Comparison of ENCODE assay signal across 8 cellular contexts in the genomic region with DNA sequence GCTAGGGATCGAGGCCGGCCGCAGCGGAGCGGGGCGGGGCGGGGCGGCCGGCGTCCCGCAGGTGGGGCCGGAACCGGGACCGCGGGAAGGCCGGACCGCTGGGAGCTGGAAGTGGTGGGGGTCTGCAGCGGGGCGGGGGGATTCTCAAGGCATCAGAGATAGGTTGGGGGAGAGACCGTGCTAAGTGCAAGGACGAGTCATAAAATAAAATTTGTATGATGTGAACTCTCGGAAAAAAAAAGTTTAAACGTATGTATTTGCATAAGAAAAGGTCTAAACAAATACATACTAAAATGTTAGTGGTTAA. TPM values are rescaled to one million over a fixed set of nuclear protein-coding genes. Genes with fewer than 3 reads are reported as not detected.
DNase-seq lines count a peak whose midpoint lies in the region; ATAC-seq and TF ChIP-seq lines count a peak whose summit lies in the region.

Gene AVEN (minus strand): TSS at position 25 of the 307 bp plus-strand sequence. CDS start 158 bp downstream, outside the sequence.

- H3K4me3 ChIP-seq in GM23248 (peak within 1 kb of the TSS; percentile 99), retinal pigment epithelial cell (ENCODE audit: low read length) (peak within 1 kb of the TSS; percentile 90)

- WGBS in GM23248 (ENCODE audit: low coverage in 1 of 2, low lambda C conversion rate in 2 of 2, missing lambda C conversion rate in 2 of 2), 2 experiments = 0 to 2% methylated on average over 12 to 23 of the region's 23 CpGs

- H3K4me3 Mint-ChIP-seq in activated B cell treated with CpG ODN at 0.5 μM for 24 hours = peak within 1 kb of the TSS; percentile 92

- peak within 1 kb of the TSS; percentile 98 for H2AFZ ChIP-seq in GM23248

- ATAC-seq in activated B cell treated with CpG ODN at 0.5 μM for 24 hours (ENCODE audit: low read depth) (no peak), HG02981 (IDR thresholded peaks at IDR 0.05; ENCODE audit: unreplicated experiment) (no peak)

- no peaks in the 10 kb centered on the region for H3K27me3 Mint-ChIP-seq in activated B cell treated with CpG ODN at 0.5 μM for 24 hours

- no peaks in the 10 kb centered on the region for H3K9me3 Mint-ChIP-seq in activated B cell treated with CpG ODN at 0.5 μM for 24 hours

- H3K79me2 ChIP-seq in GM23248 (ENCODE audit: insufficient read depth) = peaks cover 38% of the 10 kb centered on the region

- DNase-seq in GM23248 = no peak
- DNase-seq in activated B cell treated with CpG ODN at 0.5 μM for 24 hours = no peak
- DNase-seq in cardiac septum (ENCODE audit: low spot score) = no peak
- DNase-seq in retinal pigment epithelial cell (ENCODE audit: low read depth) = no peak
- no peak for DNase-seq in NCI-H524 treated with DMSO at 0.1 percent for 48 hours (lab: John Stamatoyannopoulos, UW)
- no peak for DNase-seq in activated effector memory CD4-positive, alpha-beta T cell treated with anti-CD3 and anti-CD28 coated beads, Interleukin-2, amount 50 U/mL, for 16 hours
- DNase-seq in hepatic stellate cell (ENCODE audit: low spot score) = no peak

- no peaks in the 10 kb centered on the region for H3K36me3 ChIP-seq in GM23248 (ENCODE audit: low read depth)

- H3K27ac Mint-ChIP-seq in activated B cell treated with CpG ODN at 0.5 μM for 24 hours = peak within 1 kb of the TSS; percentile 94

- in situ Hi-C loops in GM23248 (cut with MboI) = no loop called here

- no peaks in the 10 kb centered on the region for H3K9me3 ChIP-seq in GM23248 (ENCODE audit: low read depth)

- CTCF ChIA-PET in activated B cell treated with CpG ODN at 0.5 μM for 24 hours (lab: Charles Lee) = no interaction called here

- peak within 1 kb of the TSS; percentile 81 for H3K27ac ChIP-seq in GM23248

- peaks cover 5% of the 10 kb centered on the region for H3F3A ChIP-seq in GM23248 (ENCODE audit: insufficient read depth)

- H3K9ac ChIP-seq in GM23248 = peak within 1 kb of the TSS; percentile 92

- POLR2A ChIA-PET in activated B cell treated with CpG ODN at 0.5 μM for 24 hours (lab: Charles Lee) = interaction anchor here (0.6 to 1.7 kb wide), 7 partner anchors 18 to 330 kb away, joined by 3 to 14 read pairs (median 7); partner anchors contain the start of genes EMC4, EMC7 and PGBD4

- TF ChIP-seq CTCF in activated B cell treated with CpG ODN at 0.5 μM for 24 hours (IDR thresholded peaks at IDR 0.05) (no peak), retinal pigment epithelial cell (conservative IDR thresholded peaks at IDR 0.05; ENCODE audit: low read depth, low read length) (no peak)

- peak within 1 kb of the TSS; percentile 93 for H3K4me2 ChIP-seq in GM23248 (ENCODE audit: unreplicated experiment)

- intact Hi-C loops in activated B cell treated with CpG ODN at 0.5 μM for 24 hours (cut with micrococcal nuclease) = loop anchor here (1.0 to 10.0 kb wide), 5 partner anchors 62 to 1508 kb away; partner anchors contain the start of genes DPH6, EMC7, FMN1 and NOP10
- intact Hi-C loops in cardiac septum (cut with DNase I) = loop anchor here (2.0 kb wide), 1 partner anchor 64 kb away; the partner anchor contains the start of gene PGBD4

- H3K9me2 ChIP-seq in GM23248 (ENCODE audit: insufficient read depth) = no peaks in the 10 kb centered on the region

- H3K27me3 ChIP-seq in GM23248 (replicated peaks; ENCODE audit: insufficient read depth) = no peaks in the 10 kb centered on the region

- H4K20me1 ChIP-seq in GM23248 (ENCODE audit: insufficient read depth) = no peaks in the 10 kb centered on the region

- H3K4me1 ChIP-seq in GM23248 (ENCODE audit: insufficient read depth) = peaks cover 19% of the 10 kb centered on the region; the same call in 1 of the 2 replicates

- H3K4me1 Mint-ChIP-seq in activated B cell treated with CpG ODN at 0.5 μM for 24 hours = peaks cover 18% of the 10 kb centered on the region

- H3K36me3 Mint-ChIP-seq in activated B cell treated with CpG ODN at 0.5 μM for 24 hours (ENCODE audit: low read depth) = no peaks in the 10 kb centered on the region

RNA-seq across cellular contexts. Expression of gene AVEN, which starts in this region (rescaled TPM):
- total RNA-seq in GM23248 (2014; rRNA removed; shearing (Covaris generic)) = 27.0 and 34.3 TPM in 2 replicates
- 18.2 and 18.8 TPM in 2 replicates for polyA plus RNA-seq in GM23248 (2016; fragmentation: Nextera tagmentation; extraction: Ambion mirVana)
- total RNA-seq in activated B cell treated with CpG ODN at 0.5 μM for 24 hours (14.1 and 15.7 TPM in 2 replicates), cardiac septum (14.4 TPM)
